ENCODE assay signal across 15 cellular contexts in the genomic region with DNA sequence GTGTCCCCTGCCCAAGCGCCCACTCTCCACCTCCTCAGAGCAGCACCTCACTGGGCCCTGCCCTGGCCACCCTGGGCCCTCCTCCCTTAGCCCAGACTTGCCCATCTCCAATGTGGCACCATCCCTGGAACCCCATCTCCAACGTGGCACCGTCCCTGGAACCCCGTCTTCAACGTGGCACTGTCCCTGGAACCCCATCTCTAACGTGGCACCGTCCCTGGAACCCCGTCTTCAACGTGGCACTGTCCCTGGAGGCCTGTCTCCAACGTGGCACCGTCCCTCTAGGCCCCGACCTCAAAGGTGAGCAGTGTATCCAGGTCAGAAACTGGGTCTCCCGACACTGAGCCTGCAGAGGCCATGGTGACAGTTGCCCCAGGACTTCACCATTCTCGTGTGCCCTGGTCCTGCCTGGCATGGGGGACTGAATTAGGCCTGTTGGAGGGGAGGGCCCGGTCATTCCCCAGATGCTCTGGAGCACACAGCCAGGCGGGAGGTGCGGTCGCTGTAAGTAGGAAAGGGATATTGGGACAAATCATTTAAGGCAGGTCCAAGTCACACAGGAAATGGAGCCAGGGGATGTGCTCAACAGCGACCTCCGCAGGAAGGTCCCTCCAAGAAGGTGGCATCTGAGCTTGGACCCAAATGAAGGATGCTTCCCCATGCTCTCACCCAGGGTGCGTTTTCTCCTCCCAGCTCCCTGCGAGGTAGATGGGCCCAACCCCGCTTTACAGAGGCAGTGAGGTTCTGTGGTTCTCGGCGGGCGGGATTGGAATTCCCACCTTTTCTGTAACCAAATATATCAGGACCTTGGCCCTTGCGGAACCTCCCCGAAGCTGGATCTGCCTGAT. TPM values are rescaled to one million over a fixed set of nuclear protein-coding genes. Genes with fewer than 3 reads are reported as not detected.
DNase-seq lines count a peak whose midpoint lies in the region; ATAC-seq, FAIRE-seq and TF ChIP-seq lines count a peak whose summit lies in the region.
"Had no signal": no experiment of that assay in that cellular context is flagged by ENCODE, and none has a peak within 500 bp of the region (broad histone marks: within the 10 kb centered on the region; RNA-seq: fewer than 3 reads in every experiment).

No MANE protein-coding gene starts in this region.

- TF ChIP-seq CTCF in A673 (conservative IDR thresholded peaks at IDR 0.05; ENCODE audit: low read depth, low read length) (peak; percentile 32; the same call in 1 of the 2 replicates), GM12874 (IDR thresholded peaks at IDR 0.05; ENCODE audit: insufficient read depth, low read depth, low read length) (peak; percentile 41; the same call in 1 of the 2 replicates), kidney (IDR thresholded peaks at IDR 0.05; ENCODE audit: borderline replicate concordance, extremely low read depth, insufficient read depth) (no peak)

- H3K27me3 ChIP-seq in A673 (replicated peaks; ENCODE audit: insufficient read depth, low read depth, low read length, poor library complexity), result no peaks in the 10 kb centered on the region
- H3K27me3 ChIP-seq: BLaER1, dorsolateral prefrontal cortex had no signal

- no peaks in the 10 kb centered on the region for H3K9me3 Mint-ChIP-seq in activated CD4-positive, alpha-beta memory T cell treated with anti-CD3 and anti-CD28 coated beads, Interleukin-2, amount 10 ng/mL, durations not matched to agents 7 days and 5 days

- intact Hi-C loops in A673 (cut with micrococcal nuclease; ENCODE audit: unreplicated experiment), result no loop called here
- intact Hi-C loops in kidney (cut with DNase I), result no loop called here

- H3K4me3 Mint-ChIP-seq in activated CD4-positive, alpha-beta memory T cell treated with anti-CD3 and anti-CD28 coated beads, Interleukin-2, amount 10 ng/mL, durations not matched to agents 7 days and 5 days, result no peak overlapping the region

- H3K36me3 Mint-ChIP-seq in activated CD4-positive, alpha-beta memory T cell treated with anti-CD3 and anti-CD28 coated beads, Interleukin-2, amount 10 ng/mL, durations not matched to agents 7 days and 5 days (ENCODE audit: low read depth), result no peaks in the 10 kb centered on the region

- H3K27ac ChIP-seq in A673 (ENCODE audit: low read depth, low read length, poor library complexity, severe bottlenecking) (no peak overlapping the region), kidney (ENCODE audit: low read depth in 2 of 2, low read length in 2 of 2) (no peak overlapping the region)
- H3K27ac ChIP-seq: BLaER1, dorsolateral prefrontal cortex had no signal

- ATAC-seq in HG03135 (IDR thresholded peaks at IDR 0.05; ENCODE audit: unreplicated experiment), result no peak
- ATAC-seq in GM18867 (IDR thresholded peaks at IDR 0.05; ENCODE audit: unreplicated experiment), result no peak

- DNase-seq in A673 (ENCODE audit: low spot score) (peak; percentile 22), UCSD-AML1 (lab: John Stamatoyannopoulos, UW; ENCODE audit: unreplicated experiment) (peak; percentile 36), kidney (peak; percentile 56), cerebellum (ENCODE audit: low spot score) (no peak)
- no peak for DNase-seq in activated CD4-positive, alpha-beta memory T cell treated with anti-CD3 and anti-CD28 coated beads, Interleukin-2, amount 10 ng/mL, durations not matched to agents 7 days and 5 days
- DNase-seq: activated CD4-positive, CD25-positive, alpha-beta regulatory T cell; amygdala; KG1; NCI-H187 treated with DMSO at 0.1 percent for 48 hours had no signal

- BruUV-seq in A673 (replicated peaks; lab: Mats Ljungman, UMichigan), result no TSS peak

- H3K36me3 ChIP-seq in A673 (ENCODE audit: insufficient read depth, low read length, poor library complexity, severe bottlenecking) (no peaks in the 10 kb centered on the region), kidney (ENCODE audit: control insufficient read depth in 1 of 2, insufficient read depth in 2 of 2, low read length in 2 of 2) (peaks cover 0 to under 1% of the 10 kb centered on the region in 2 donors)

- H3K4me3 ChIP-seq in A673 (ENCODE audit: low read depth, low read length, poor library complexity, severe bottlenecking) (no peak overlapping the region), kidney (ENCODE audit: low read length in 2 of 2) (no peak overlapping the region)
- H3K4me3 ChIP-seq: BLaER1, dorsolateral prefrontal cortex had no signal

- H3K4me1 ChIP-seq in A673 (ENCODE audit: insufficient read depth, low read length, poor library complexity, severe bottlenecking) (no peaks in the 10 kb centered on the region), kidney (ENCODE audit: control insufficient read depth in 1 of 2, insufficient read depth in 1 of 2, low read depth in 1 of 2, low read length in 2 of 2) (peaks cover 15 to 23% of the 10 kb centered on the region in 2 donors)

- no peak overlapping the region for H3K27ac Mint-ChIP-seq in activated CD4-positive, alpha-beta memory T cell treated with anti-CD3 and anti-CD28 coated beads, Interleukin-2, amount 10 ng/mL, durations not matched to agents 7 days and 5 days

- H3K9me3 ChIP-seq in A673 (ENCODE audit: low read depth, low read length, poor library complexity, severe bottlenecking) (no peaks in the 10 kb centered on the region), kidney (ENCODE audit: control insufficient read depth in 1 of 2, low read length in 2 of 2) (no peaks in the 10 kb centered on the region)
- H3K9me3 ChIP-seq: BLaER1 had no signal

- POLR2A ChIA-PET in A673 (lab: Charles Lee; ENCODE audit: low non-redundant PET), result no interaction called here
- POLR2A ChIA-PET in activated CD4-positive, alpha-beta memory T cell treated with anti-CD3 and anti-CD28 coated beads, Interleukin-2, amount 10 ng/mL, durations not matched to agents 7 days and 5 days (lab: Charles Lee), result no interaction called here

- peaks cover 48% of the 10 kb centered on the region for H3K4me1 Mint-ChIP-seq in activated CD4-positive, alpha-beta memory T cell treated with anti-CD3 and anti-CD28 coated beads, Interleukin-2, amount 10 ng/mL, durations not matched to agents 7 days and 5 days

- CTCF ChIA-PET in A673 (lab: Charles Lee), result no interaction called here
- CTCF ChIA-PET in activated CD4-positive, alpha-beta memory T cell treated with anti-CD3 and anti-CD28 coated beads, Interleukin-2, amount 10 ng/mL, durations not matched to agents 7 days and 5 days (lab: Charles Lee), result interaction anchor here (1.1 kb wide), 1 partner anchor 72 kb away, joined by 3 read pairs; no protein-coding TSS in a partner anchor

- H3K27me3 Mint-ChIP-seq in activated CD4-positive, alpha-beta memory T cell treated with anti-CD3 and anti-CD28 coated beads, Interleukin-2, amount 10 ng/mL, durations not matched to agents 7 days and 5 days, result peaks cover 4% of the 10 kb centered on the region

- no peak overlapping the region for H3K9ac ChIP-seq in kidney (ENCODE audit: low read length in 2 of 2)
- H3K9ac ChIP-seq: BLaER1 had no signal

- no peak for FAIRE-seq in kidney (lab: Jason Lieb, UNC)

RNA-seq across cellular contexts. Expression of a gene that starts 2.4 kb away (rescaled TPM):
- total RNA-seq in A673 (2021) (144 and 159 TPM in 2 replicates), kidney (2,183 TPM), cerebellum (24.1 TPM)
- 2,764 TPM for polyA plus RNA-seq in kidney (ENCODE audit: insufficient read depth, low read depth, low replicate concordance)
- total RNA-seq in activated CD4-positive, alpha-beta memory T cell treated with anti-CD3 and anti-CD28 coated beads, Interleukin-2, amount 10 ng/mL, durations not matched to agents 7 days and 5 days, result 100 to 1,000 TPM; 156 to 172 TPM

RNA-seq across cellular contexts. Expression of a gene that starts 15.7 kb away (rescaled TPM):
- total RNA-seq in A673 (2021), result 0.24 TPM in 1 of 2 replicates, not detected in the other
- 6.4 TPM for total RNA-seq in kidney
- 2.3 TPM for polyA plus RNA-seq in kidney (ENCODE audit: insufficient read depth, low read depth, low replicate concordance)
- total RNA-seq in cerebellum, result 4.5 TPM
- 1 to 10 TPM in 1 of 2 experiments, under 1 TPM in 1; 0.70 to 1.3 TPM for total RNA-seq in activated CD4-positive, alpha-beta memory T cell treated with anti-CD3 and anti-CD28 coated beads, Interleukin-2, amount 10 ng/mL, durations not matched to agents 7 days and 5 days
- total RNA-seq: G401 had no signal

Comparison
In these comparisons a context has a peak if more than half of its experiments do, and no peak if none do; other contexts are left out.
1. DNase-seq: peak in A673 (single experiment), UCSD-AML1 (single experiment) and kidney (single experiment); none in cerebellum (single experiment) and activated CD4-positive, alpha-beta memory T cell treated with anti-CD3 and anti-CD28 coated beads, Interleukin-2, amount 10 ng/mL, durations not matched to agents 7 days and 5 days (single experiment).
2. RNA of a gene that starts 2.4 kb away (total RNA-seq): 2,183 TPM in kidney (single experiment); 156 to 172 TPM in activated CD4-positive, alpha-beta memory T cell treated with anti-CD3 and anti-CD28 coated beads, Interleukin-2, amount 10 ng/mL, durations not matched to agents 7 days and 5 days, 144 to 159 TPM in A673 and 24.1 TPM in cerebellum (single experiment); every median in the first group is over 10 times any median in the second.